ENCODE assay signal across 8 cellular contexts in the genomic region with DNA sequence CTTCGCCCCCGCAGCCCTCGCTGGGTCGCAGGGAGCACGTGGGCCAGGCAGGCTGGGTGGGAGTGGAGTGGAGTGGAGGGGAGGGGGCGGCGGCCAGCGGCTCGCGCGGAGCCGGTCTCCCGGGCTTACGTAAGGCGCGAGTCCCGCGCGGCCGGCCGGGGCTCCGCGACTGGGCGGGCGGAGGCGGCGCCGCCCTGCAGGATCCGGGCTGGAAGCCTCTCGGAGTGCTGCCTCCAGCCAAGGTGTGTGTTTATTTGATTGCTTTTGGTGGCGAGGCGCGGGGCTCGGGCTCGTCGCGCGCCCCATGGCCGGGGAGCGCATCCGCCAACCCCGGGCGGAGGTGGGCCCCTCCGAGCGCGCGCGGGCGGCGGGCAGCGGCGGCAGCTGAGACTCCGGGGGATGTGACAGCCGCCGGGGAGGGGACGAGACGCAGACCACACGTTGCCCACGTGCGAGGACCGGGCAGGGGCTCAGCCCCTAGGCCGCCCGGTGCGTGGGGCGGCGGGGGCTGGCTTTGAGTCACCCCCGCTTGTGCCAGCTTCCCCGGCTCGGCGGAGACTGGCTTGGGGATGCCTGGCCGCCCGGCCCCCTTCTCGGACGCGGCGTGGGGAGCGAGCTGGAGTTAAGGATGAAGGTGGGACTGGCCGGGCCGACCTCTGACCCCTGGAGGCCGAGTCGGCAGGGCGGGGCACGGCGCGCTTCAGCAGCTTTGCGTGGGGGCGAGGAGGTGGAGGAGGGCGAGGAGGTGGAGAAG.
DNase-seq lines count a peak whose midpoint lies in the region; ATAC-seq and TF ChIP-seq lines count a peak whose summit lies in the region.

No MANE protein-coding gene starts in this region.

- TF ChIP-seq CTCF in WI38 (IDR thresholded peaks at IDR 0.05; ENCODE audit: low read depth, low read length), result no peak

- no peaks in the 10 kb centered on the region for H3K36me3 ChIP-seq in effector memory CD4-positive, alpha-beta T cell (ENCODE audit: control insufficient read depth, insufficient read depth, low read length)

- H3K27ac ChIP-seq in effector memory CD4-positive, alpha-beta T cell (ENCODE audit: insufficient read depth, low read length, poor library complexity, severe bottlenecking), result no peak overlapping the region

- ATAC-seq in memory B cell (ENCODE audit: low read depth), result peak; percentile 38
- ATAC-seq in stimulated activated memory B cell treated with anti-CD40 and anti-IgM and Interleukin-4, amounts not matched to agents 10 μg/mL and 1 μg/mL and 100 μg/mL, for 72 hours, result peak; percentile 35

- peak overlapping the region; percentile 55 for H3K4me3 ChIP-seq in WI38 (ENCODE audit: low read depth, low read length)
- peak overlapping the region; percentile 69 for H3K4me3 ChIP-seq in effector memory CD4-positive, alpha-beta T cell (ENCODE audit: insufficient read depth, low read depth, low read length, poor library complexity, severe bottlenecking)

- peaks cover 9% of the 10 kb centered on the region for H3K4me1 Mint-ChIP-seq in memory B cell
- H3K4me1 Mint-ChIP-seq in stimulated activated memory B cell treated with anti-CD40 and anti-IgM and Interleukin-4, amounts not matched to agents 10 μg/mL and 1 μg/mL and 100 μg/mL, for 72 hours, result peaks cover 14% of the 10 kb centered on the region

- in situ Hi-C loops in KBM-7 (cut with MboI; ENCODE audit: low pct_unique_long_range_greater_than_20kb, low sequenced_read_pairs), result no loop called here

- no peaks in the 10 kb centered on the region for H3K36me3 Mint-ChIP-seq in memory B cell
- no peaks in the 10 kb centered on the region for H3K36me3 Mint-ChIP-seq in stimulated activated memory B cell treated with anti-CD40 and anti-IgM and Interleukin-4, amounts not matched to agents 10 μg/mL and 1 μg/mL and 100 μg/mL, for 72 hours

- peaks cover 3% of the 10 kb centered on the region for H3K4me1 ChIP-seq in effector memory CD4-positive, alpha-beta T cell (ENCODE audit: control insufficient read depth, insufficient read depth, low read length, poor library complexity, severe bottlenecking)

- H3K9me3 Mint-ChIP-seq in memory B cell, result no peaks in the 10 kb centered on the region
- H3K9me3 Mint-ChIP-seq in stimulated activated memory B cell treated with anti-CD40 and anti-IgM and Interleukin-4, amounts not matched to agents 10 μg/mL and 1 μg/mL and 100 μg/mL, for 72 hours, result no peaks in the 10 kb centered on the region

- no peak overlapping the region for H3K27ac Mint-ChIP-seq in memory B cell
- H3K27ac Mint-ChIP-seq in stimulated activated memory B cell treated with anti-CD40 and anti-IgM and Interleukin-4, amounts not matched to agents 10 μg/mL and 1 μg/mL and 100 μg/mL, for 72 hours, result no peak overlapping the region

- no peaks in the 10 kb centered on the region for H3K9me3 ChIP-seq in effector memory CD4-positive, alpha-beta T cell (ENCODE audit: control insufficient read depth, low read length)

- DNase-seq in DMS 273 (lab: John Stamatoyannopoulos, UW; ENCODE audit: unreplicated experiment) (peak; percentile 78), DMS 273 treated with DMSO at 0.1 percent for 48 hours (lab: John Stamatoyannopoulos, UW) (no peak), GOT3 (lab: John Stamatoyannopoulos, UW) (peak; percentile 27), KBM-7 (peak; percentile 69), memory B cell (ENCODE audit: low spot score in 2 of 2) (peak; percentile 11 to 24)
- DNase-seq in effector memory CD4-positive, alpha-beta T cell, result no peak

- H3K27me3 ChIP-seq in effector memory CD4-positive, alpha-beta T cell (replicated peaks; ENCODE audit: control insufficient read depth, insufficient read depth, low read length, poor library complexity, severe bottlenecking), result peaks cover 8% of the 10 kb centered on the region

- H3K27me3 Mint-ChIP-seq in memory B cell, result peaks cover 17% of the 10 kb centered on the region
- peaks cover 71% of the 10 kb centered on the region for H3K27me3 Mint-ChIP-seq in stimulated activated memory B cell treated with anti-CD40 and anti-IgM and Interleukin-4, amounts not matched to agents 10 μg/mL and 1 μg/mL and 100 μg/mL, for 72 hours

- peak overlapping the region; percentile 88 for H3K4me3 Mint-ChIP-seq in memory B cell
- H3K4me3 Mint-ChIP-seq in stimulated activated memory B cell treated with anti-CD40 and anti-IgM and Interleukin-4, amounts not matched to agents 10 μg/mL and 1 μg/mL and 100 μg/mL, for 72 hours, result peak overlapping the region; percentile 88

Comparison
In these comparisons a context has a peak if more than half of its experiments do, and no peak if none do; other contexts are left out.
1. DNase-seq: peak in DMS 273 (single experiment), GOT3 (single experiment), KBM-7 (single experiment) and memory B cell (2 of 2); none in DMS 273 treated with DMSO at 0.1 percent for 48 hours (single experiment) and effector memory CD4-positive, alpha-beta T cell (0 of 3).